7 cellular contexts compared by ENCODE assay signal in the genomic region with DNA sequence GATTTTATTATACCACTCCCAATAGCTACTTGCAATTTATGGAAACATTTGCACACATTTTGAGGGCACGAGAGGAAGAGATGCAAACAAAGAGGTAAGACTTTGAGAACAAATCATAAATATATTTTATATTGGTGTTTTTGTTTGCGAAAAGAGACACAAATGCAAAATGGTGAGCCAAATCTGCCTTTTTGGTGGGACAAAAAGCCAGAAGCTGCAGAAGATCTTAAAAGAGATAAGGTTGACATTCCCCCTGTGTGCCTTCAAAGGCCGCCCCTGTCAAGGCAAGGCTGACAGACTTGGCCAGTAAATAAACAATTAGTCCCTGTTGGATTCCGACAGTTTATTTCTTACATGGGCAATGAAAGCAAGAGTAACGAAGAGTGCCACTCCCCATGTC.
"Had no signal": no experiment of that assay in that cellular context is flagged by ENCODE, and none has a peak within 500 bp of the region (broad histone marks: within the 10 kb centered on the region; RNA-seq: fewer than 3 reads in every experiment).

No MANE protein-coding gene starts in this region.

- H3K4me3 ChIP-seq: K562 had no signal

- ATAC-seq: HepG2, K562 had no signal

- DNase-seq: IMR-90, KBM-7, KG1 had no signal

- H3K27ac ChIP-seq: HL-60, KMS-11 had no signal

- H3K4me2 ChIP-seq: KMS-11 had no signal

- H3K9ac ChIP-seq: KMS-11 had no signal
